In the genomic region with DNA sequence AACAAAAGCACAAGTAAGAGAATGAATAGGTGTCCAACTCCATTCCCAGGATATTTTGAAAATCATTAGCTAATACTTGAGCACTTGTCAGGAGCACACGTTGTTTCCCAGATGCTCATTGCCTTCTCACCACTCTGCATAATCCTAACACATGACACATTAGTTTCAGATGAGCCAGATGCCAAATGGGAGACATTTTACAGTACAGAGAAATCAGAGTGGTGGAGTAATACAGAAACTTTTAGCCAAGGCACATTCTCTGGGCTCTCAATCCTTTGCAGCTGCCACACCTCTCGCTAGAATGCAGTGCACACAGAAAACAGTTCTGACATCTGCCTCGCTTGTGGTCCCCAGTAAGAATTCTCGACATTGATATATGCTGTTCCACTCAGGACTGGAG, we compare ENCODE assay signal across 2 cellular contexts.
TF ChIP-seq lines count a peak whose summit lies in the region.

No MANE protein-coding gene starts in this region.

TF ChIP-seq in A549, 52 proteins besides CTCF, POLR2A, EP300 and RAD21 (continued from another document):
- TF ChIP-seq, protein P1, sequence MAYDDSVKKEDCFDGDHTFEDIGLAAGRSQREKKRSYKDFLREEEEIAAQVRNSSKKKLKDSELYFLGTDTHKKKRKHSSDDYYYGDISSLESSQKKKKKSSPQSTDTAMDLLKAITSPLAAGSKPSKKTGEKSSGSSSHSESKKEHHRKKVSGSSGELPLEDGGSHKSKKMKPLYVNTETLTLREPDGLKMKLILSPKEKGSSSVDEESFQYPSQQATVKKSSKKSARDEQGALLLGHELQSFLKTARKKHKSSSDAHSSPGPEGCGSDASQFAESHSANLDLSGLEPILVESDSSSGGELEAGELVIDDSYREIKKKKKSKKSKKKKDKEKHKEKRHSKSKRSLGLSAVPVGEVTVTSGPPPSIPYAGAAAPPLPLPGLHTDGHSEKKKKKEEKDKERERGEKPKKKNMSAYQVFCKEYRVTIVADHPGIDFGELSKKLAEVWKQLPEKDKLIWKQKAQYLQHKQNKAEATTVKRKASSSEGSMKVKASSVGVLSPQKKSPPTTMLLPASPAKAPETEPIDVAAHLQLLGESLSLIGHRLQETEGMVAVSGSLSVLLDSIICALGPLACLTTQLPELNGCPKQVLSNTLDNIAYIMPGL (CRISPR knock-in tag; IDR thresholded peaks at IDR 0.05; ENCODE audit: borderline replicate concordance) = no peak
- TF ChIP-seq ESRRA (IDR thresholded peaks at IDR 0.05; ENCODE audit: borderline replicate concordance, low read length) (no peak), GATA3 (IDR thresholded peaks at IDR 0.05; ENCODE audit: borderline replicate concordance) (no peak)
TF ChIP-seq in A549: peak in this region for 0.

TF ChIP-seq in GM23338, 12 proteins besides CTCF, POLR2A, EP300 and RAD21 (continued from another document):
- TF ChIP-seq ZNF331 (CRISPR knock-in tag; IDR thresholded peaks at IDR 0.05; ENCODE audit: low read depth) (no peak), JUNB (IDR thresholded peaks at IDR 0.05; ENCODE audit: unreplicated experiment) (no peak), CREB1 (CRISPR knock-in tag; IDR thresholded peaks at IDR 0.05; ENCODE audit: low read depth) (no peak), EZH2phosphoT487 (IDR thresholded peaks at IDR 0.05; ENCODE audit: unreplicated experiment) (no peak), EZH2 (IDR thresholded peaks at IDR 0.05; ENCODE audit: low read depth, unreplicated experiment) (no peak), NANOG (IDR thresholded peaks at IDR 0.05; ENCODE audit: borderline replicate concordance) (no peak), ZNF114 (CRISPR knock-in tag; IDR thresholded peaks at IDR 0.05) (no peak)
- TF ChIP-seq, protein P2, sequence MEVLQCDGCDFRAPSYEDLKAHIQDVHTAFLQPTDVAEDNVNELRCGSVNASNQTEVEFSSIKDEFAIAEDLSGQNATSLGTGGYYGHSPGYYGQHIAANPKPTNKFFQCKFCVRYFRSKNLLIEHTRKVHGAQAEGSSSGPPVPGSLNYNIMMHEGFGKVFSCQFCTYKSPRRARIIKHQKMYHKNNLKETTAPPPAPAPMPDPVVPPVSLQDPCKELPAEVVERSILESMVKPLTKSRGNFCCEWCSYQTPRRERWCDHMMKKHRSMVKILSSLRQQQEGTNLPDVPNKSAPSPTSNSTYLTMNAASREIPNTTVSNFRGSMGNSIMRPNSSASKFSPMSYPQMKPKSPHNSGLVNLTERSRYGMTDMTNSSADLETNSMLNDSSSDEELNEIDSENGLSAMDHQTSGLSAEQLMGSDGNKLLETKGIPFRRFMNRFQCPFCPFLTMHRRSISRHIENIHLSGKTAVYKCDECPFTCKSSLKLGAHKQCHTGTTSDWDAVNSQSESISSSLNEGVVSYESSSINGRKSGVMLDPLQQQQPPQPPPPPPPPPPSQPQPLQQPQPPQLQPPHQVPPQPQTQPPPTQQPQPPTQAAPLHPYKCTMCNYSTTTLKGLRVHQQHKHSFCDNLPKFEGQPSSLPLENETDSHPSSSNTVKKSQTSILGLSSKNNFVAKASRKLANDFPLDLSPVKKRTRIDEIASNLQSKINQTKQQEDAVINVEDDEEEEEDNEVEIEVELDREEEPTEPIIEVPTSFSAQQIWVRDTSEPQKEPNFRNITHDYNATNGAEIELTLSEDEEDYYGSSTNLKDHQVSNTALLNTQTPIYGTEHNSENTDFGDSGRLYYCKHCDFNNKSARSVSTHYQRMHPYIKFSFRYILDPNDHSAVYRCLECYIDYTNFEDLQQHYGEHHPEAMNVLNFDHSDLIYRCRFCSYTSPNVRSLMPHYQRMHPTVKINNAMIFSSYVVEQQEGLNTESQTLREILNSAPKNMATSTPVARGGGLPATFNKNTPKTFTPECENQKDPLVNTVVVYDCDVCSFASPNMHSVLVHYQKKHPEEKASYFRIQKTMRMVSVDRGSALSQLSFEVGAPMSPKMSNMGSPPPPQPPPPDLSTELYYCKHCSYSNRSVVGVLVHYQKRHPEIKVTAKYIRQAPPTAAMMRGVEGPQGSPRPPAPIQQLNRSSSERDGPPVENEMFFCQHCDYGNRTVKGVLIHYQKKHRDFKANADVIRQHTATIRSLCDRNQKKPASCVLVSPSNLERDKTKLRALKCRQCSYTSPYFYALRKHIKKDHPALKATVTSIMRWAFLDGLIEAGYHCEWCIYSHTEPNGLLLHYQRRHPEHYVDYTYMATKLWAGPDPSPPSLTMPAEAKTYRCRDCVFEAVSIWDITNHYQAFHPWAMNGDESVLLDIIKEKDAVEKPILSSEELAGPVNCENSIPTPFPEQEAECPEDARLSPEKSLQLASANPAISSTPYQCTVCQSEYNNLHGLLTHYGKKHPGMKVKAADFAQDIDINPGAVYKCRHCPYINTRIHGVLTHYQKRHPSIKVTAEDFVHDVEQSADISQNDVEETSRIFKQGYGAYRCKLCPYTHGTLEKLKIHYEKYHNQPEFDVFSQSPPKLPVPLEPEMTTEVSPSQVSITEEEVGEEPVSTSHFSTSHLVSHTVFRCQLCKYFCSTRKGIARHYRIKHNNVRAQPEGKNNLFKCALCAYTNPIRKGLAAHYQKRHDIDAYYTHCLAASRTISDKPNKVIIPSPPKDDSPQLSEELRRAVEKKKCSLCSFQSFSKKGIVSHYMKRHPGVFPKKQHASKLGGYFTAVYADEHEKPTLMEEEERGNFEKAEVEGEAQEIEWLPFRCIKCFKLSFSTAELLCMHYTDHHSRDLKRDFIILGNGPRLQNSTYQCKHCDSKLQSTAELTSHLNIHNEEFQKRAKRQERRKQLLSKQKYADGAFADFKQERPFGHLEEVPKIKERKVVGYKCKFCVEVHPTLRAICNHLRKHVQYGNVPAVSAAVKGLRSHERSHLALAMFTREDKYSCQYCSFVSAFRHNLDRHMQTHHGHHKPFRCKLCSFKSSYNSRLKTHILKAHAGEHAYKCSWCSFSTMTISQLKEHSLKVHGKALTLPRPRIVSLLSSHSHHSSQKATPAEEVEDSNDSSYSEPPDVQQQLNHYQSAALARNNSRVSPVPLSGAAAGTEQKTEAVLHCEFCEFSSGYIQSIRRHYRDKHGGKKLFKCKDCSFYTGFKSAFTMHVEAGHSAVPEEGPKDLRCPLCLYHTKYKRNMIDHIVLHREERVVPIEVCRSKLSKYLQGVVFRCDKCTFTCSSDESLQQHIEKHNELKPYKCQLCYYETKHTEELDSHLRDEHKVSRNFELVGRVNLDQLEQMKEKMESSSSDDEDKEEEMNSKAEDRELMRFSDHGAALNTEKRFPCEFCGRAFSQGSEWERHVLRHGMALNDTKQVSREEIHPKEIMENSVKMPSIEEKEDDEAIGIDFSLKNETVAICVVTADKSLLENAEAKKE (CRISPR knock-in tag; IDR thresholded peaks at IDR 0.05) = no peak
TF ChIP-seq in GM23338: peak in this region for 0.
